ENCODE assay signal across 8 cellular contexts in the genomic region with DNA sequence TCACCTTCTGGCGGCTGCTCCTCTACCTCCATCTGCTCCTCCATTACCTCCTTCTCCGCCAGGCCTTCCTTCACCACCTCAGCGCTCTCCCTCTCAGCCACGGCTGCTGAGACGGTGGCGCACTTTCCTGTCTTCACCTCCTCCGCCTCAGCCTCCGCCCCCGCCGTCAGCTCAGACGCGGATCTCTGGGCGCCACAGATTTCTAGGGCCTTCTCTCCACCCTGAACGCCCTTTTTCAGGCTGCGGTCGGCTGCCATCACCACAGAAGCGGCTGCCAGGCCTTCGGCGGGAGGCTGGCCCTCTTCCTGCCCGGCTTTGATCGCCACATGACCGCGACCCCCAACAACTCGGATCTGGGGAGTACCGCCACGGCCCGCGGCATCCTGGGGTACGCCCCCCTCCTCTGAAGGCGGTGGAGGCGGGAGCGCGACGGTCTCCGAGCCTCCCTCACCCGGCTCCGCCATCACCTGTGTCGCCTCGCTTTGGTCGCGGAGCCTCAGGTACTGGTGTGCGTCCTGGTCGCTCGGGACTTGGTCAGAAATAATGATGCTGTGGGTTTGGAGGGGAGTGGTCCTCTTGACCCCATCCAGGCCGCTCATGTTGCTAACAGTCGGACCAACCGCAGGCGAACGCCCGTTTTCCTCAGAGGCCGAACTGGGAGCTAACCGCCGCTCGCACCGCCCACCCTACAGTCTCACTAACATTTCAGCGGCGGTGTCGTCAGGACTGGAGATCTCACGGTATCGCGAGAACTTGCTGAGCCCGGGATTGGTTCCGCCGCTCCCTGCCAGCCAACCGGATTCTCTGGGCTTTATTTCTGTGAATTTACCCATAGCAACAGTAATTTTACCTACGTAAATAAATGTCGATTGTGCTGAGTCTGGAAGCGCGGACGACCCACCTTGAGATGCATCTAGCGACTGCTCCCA. TPM values are rescaled to one million over a fixed set of nuclear protein-coding genes. Genes with fewer than 3 reads are reported as not detected.
DNase-seq lines count a peak whose midpoint lies in the region; ATAC-seq, FAIRE-seq and TF ChIP-seq lines count a peak whose summit lies in the region.

A gene (minus strand): TSS at position 699 of the 929 bp plus-strand sequence. CDS start 100 bp downstream, at position 599.

- TF ChIP-seq POLR2A in GM12892 (IDR thresholded peaks at IDR 0.05; ENCODE audit: low read depth, low read length) (peak; percentile 81), adrenal gland (IDR thresholded peaks at IDR 0.05) (peak; percentile 99 to 100), heart left ventricle (IDR thresholded peaks at IDR 0.05) (peak; percentile 91 to 99)

- peak; percentile 97 for FAIRE-seq in GM12892 (lab: Jason Lieb, UNC)

- peaks cover 51% of the 10 kb centered on the region for H3K4me1 Mint-ChIP-seq in type B pancreatic cell (ENCODE audit: unreplicated experiment)

- H3K27me3 Mint-ChIP-seq in type B pancreatic cell: no peaks in the 10 kb centered on the region

- intact Hi-C loops in adrenal gland (cut with DNase I): loop anchor here (10.0 kb wide), 2 partner anchors 255 to 285 kb away; no protein-coding TSS in a partner anchor
- intact Hi-C loops in heart left ventricle (cut with DNase I): loop anchor here in 8 of 10 donors (1.0 to 10.0 kb wide), 11 partner anchors 25 to 293 kb away; a partner anchor contains a TSS

- H3K27me3 ChIP-seq in adrenal gland: no peaks in the 10 kb centered on the region
- no peaks in the 10 kb centered on the region for H3K27me3 ChIP-seq in heart left ventricle

- TF ChIP-seq CTCF in adrenal gland (IDR thresholded peaks at IDR 0.05) (no peak), heart left ventricle (IDR thresholded peaks at IDR 0.05) (peak in 1 of 12 donors; percentile 14), type B pancreatic cell (conservative IDR thresholded peaks at IDR 0.05) (no peak)

- H3K36me3 Mint-ChIP-seq in type B pancreatic cell: peaks cover 28% of the 10 kb centered on the region

- peak within 1 kb of the TSS; percentile 94 to 100 (median 99) for H3K27ac ChIP-seq in adrenal gland
- peak within 1 kb of the TSS; percentile 89 to 99 (median 97) for H3K27ac ChIP-seq in heart left ventricle

- H3K9me3 ChIP-seq in adrenal gland (replicated peaks in 1 of 3) (no peaks in the 10 kb centered on the region), heart left ventricle (no peaks in the 10 kb centered on the region)

- H3K27ac Mint-ChIP-seq in type B pancreatic cell: peak within 1 kb of the TSS; percentile 100

- peak within 1 kb of the TSS; percentile 99 for H3K4me3 Mint-ChIP-seq in type B pancreatic cell

- ATAC-seq in HG02852 (IDR thresholded peaks at IDR 0.05; ENCODE audit: unreplicated experiment): peak; percentile 93
- peak; percentile 97 to 98 (median 98) for ATAC-seq in heart left ventricle

- WGBS in adrenal gland, 4 donors: 0 to 1% (median 0%) methylated on average over 29 to 71 of the region's 71 CpGs
- WGBS in heart left ventricle, 4 donors: 0% methylated on average over 40 to 71 of the region's 71 CpGs

- H3K4me3 ChIP-seq in adrenal gland (peak within 1 kb of the TSS; percentile 4 to 96 (median 88)), heart left ventricle (peak within 1 kb of the TSS; percentile 73 to 97 (median 88))

- H3K36me3 ChIP-seq in adrenal gland (replicated peaks in 1 of 2) (peaks cover 0 to 7% of the 10 kb centered on the region in 2 donors), heart left ventricle (peaks cover 0 to 26% (median 15%) of the 10 kb centered on the region in 9 donors)

- H3K9me3 Mint-ChIP-seq in type B pancreatic cell: no peaks in the 10 kb centered on the region

- H3K4me1 ChIP-seq in adrenal gland (replicated peaks in 1 of 2): peaks cover 15 to 61% of the 10 kb centered on the region in 2 donors
- H3K4me1 ChIP-seq in heart left ventricle: peaks cover 8 to 70% (median 55%) of the 10 kb centered on the region in 12 donors

- DNase-seq in GM12892 (ENCODE audit: insufficient read length): peak; percentile 61
- DNase-seq in NCI-H146 (lab: John Stamatoyannopoulos, UW): peak; percentile 98
- DNase-seq in T-helper 1 cell: peak; percentile 86 to 95 (median 93)
- DNase-seq in adrenal gland: peak; percentile 96 to 99 (median 98)
- peak; percentile 97 to 98 (median 97) for DNase-seq in heart left ventricle
- peak; percentile 98 for DNase-seq in pons (ENCODE audit: low spot score)
- DNase-seq in type B pancreatic cell (ENCODE audit: extremely low spot score, unreplicated experiment): peak; percentile 95

RNA-seq across cellular contexts. Expression of the gene that starts here (rescaled TPM):
- 25.5 TPM for polyA plus RNA-seq in GM12892 (2012; ENCODE audit: missing spikeins)
- total RNA-seq in adrenal gland: 100 to 1,000 TPM; 164 to 271 (median 212) TPM
- 100 to 1,000 TPM in 1 of 3 donors, 10 to 100 TPM in 2; 24.8 to 111 (median 42.6) TPM for polyA plus RNA-seq in adrenal gland
- total RNA-seq in heart left ventricle: 100 to 1,000 TPM in 5 of 9 donors, 10 to 100 TPM in 4; 81.5 to 150 (median 103) TPM
- 10 to 100 TPM; 24.8 to 68.5 TPM for polyA plus RNA-seq in heart left ventricle
- total RNA-seq in type B pancreatic cell (ENCODE audit: low replicate concordance): 88.2 and 90.2 TPM in 2 replicates

Comparison
In these comparisons a context has a peak if more than half of its experiments do, and no peak if none do; other contexts are left out.
1. Peak in every context shown above with its lines: DNase-seq, ATAC-seq, H3K4me3 ChIP-seq and H3K27ac ChIP-seq.